Comparison of ENCODE assay signal across 21 cellular contexts in the genomic region with DNA sequence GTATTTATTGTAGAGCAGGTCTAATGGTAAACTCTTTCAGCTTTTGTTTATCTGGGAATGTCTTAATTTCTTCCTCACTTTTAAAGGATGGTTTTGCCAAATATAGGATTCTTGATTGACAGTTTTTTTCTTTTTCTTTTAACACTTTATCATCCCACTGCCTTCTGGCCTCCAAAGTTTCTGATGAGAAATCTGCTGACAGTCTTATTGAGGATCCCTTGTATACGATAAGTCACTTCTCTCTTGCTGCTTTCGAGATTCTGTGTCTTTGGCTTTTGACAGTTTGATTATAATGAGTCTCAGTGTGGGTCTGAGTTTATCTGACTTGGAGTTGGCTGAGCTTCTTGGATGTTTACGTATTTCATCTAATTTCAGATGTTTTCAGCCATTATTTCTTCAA. TPM values are rescaled to one million over a fixed set of nuclear protein-coding genes. Genes with fewer than 3 reads are reported as not detected.
"Had no signal": no experiment of that assay in that cellular context is flagged by ENCODE, and none has a peak within 500 bp of the region (broad histone marks: within the 10 kb centered on the region; RNA-seq: fewer than 3 reads in every experiment).

No MANE protein-coding gene starts in this region.

- DNase-seq: cortex of kidney; effector memory CD8-positive, alpha-beta T cell; foreskin fibroblast; gastrocnemius medialis; head of caudate nucleus; left ventricle myocardium superior; lower lobe of right lung; naive thymus-derived CD8-positive, alpha-beta T cell; nephron progenitor cell; nucleus accumbens; right cardiac atrium; spleen; stimulated activated CD4-positive, alpha-beta T cell treated with anti-CD3 and anti-CD28 coated beads, Interleukin-4, amount 100 ng/mL, for 4 hours; stimulated activated naive B cell treated with anti-CD40 and anti-IgM and Interleukin-4, amounts not matched to agents 10 μg/mL and 1 μg/mL and 100 μg/mL, for 72 hours; upper lobe of left lung had no signal

- H3K27me3 ChIP-seq: gastrocnemius medialis, tibial nerve, upper lobe of left lung had no signal

- H3K4me1 Mint-ChIP-seq: stimulated activated naive B cell treated with anti-CD40 and anti-IgM and Interleukin-4, amounts not matched to agents 10 μg/mL and 1 μg/mL and 100 μg/mL, for 72 hours had no signal

- H3K27ac Mint-ChIP-seq: effector memory CD8-positive, alpha-beta T cell; naive thymus-derived CD8-positive, alpha-beta T cell; nephron progenitor cell; stimulated activated naive B cell treated with anti-CD40 and anti-IgM and Interleukin-4, amounts not matched to agents 10 μg/mL and 1 μg/mL and 100 μg/mL, for 72 hours; stimulated activated naive CD8-positive, alpha-beta T cell treated with anti-CD3 and anti-CD28 coated beads, Interleukin-15, Interleukin-2, amounts not matched to agents 100 ng/mL and 50 ng/mL, for 24 hours had no signal

- H3K27ac ChIP-seq: gastrocnemius medialis, lower lobe of right lung, skin epidermis, spleen, thoracic aorta, upper lobe of left lung had no signal

- H3K4me3 Mint-ChIP-seq: effector memory CD8-positive, alpha-beta T cell; naive thymus-derived CD8-positive, alpha-beta T cell; nephron progenitor cell; stimulated activated naive B cell treated with anti-CD40 and anti-IgM and Interleukin-4, amounts not matched to agents 10 μg/mL and 1 μg/mL and 100 μg/mL, for 72 hours; stimulated activated naive CD8-positive, alpha-beta T cell treated with anti-CD3 and anti-CD28 coated beads, Interleukin-15, Interleukin-2, amounts not matched to agents 100 ng/mL and 50 ng/mL, for 24 hours had no signal

- ATAC-seq: effector memory CD8-positive, alpha-beta T cell; esophagus mucosa; gastrocnemius medialis; left ventricle myocardium superior; lower lobe of right lung; naive thymus-derived CD8-positive, alpha-beta T cell; right cardiac atrium; stimulated activated naive B cell treated with anti-CD40 and anti-IgM and Interleukin-4, amounts not matched to agents 10 μg/mL and 1 μg/mL and 100 μg/mL, for 72 hours had no signal

- H3K9me3 ChIP-seq: prostate gland had no signal

- H3K36me3 ChIP-seq: gastrocnemius medialis, lower lobe of right lung, prostate gland, spleen, thoracic aorta, tibial nerve, upper lobe of left lung had no signal

- H3K4me3 ChIP-seq: gastrocnemius medialis, lower lobe of right lung, prostate gland, skin epidermis, spleen, thoracic aorta, tibial nerve, upper lobe of left lung had no signal

RNA-seq across cellular contexts. Expression of a gene that starts 6.7 kb away (rescaled TPM):
- total RNA-seq: naive thymus-derived CD8-positive, alpha-beta T cell had no signal
- polyA plus RNA-seq: naive thymus-derived CD8-positive, alpha-beta T cell had no signal
